ENCODE assay signal across 8 cellular contexts in the genomic region with DNA sequence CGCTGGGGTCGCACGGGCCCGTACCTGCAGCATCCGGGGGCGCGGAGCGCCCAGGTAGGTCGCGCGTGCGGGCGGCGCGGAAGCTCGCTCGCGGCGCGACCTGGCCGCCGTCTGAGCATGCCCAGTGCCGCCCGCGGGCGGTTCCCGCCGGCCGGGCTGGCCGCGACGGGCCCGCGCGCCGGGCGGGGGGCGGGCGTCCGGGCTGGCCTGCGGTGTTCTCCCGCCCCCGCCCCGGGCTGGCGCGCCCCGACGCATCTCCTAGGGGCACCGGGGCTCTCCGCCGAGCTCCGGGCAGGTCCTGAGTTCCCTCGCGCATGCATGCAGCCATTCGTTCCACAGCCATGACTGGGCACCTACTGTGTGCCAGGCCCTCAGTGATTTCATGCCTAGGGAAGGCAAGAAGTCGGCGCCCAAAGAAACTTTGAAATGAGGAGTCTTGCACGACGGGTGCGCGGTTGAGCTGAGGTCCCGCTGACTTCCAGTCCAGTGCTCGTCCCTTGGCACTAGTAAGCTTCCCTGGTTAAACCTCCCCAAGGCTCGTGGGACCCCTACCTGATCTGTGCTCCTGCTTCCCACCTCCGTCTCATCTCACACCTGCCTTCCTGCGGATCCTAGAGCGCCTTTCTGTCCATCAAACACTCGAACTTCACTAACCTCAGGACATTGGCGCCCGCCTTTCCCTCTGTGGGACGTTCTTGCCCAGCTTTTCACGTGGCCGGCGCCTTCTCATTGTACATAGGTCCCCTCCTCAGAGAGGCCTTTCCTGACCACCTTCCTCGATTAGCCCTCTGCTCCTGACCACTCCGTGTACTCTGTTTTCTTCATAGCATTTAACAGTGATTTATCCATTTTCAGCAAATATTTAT. TPM values are rescaled to one million over a fixed set of nuclear protein-coding genes. Genes with fewer than 3 reads are reported as not detected.
A peak's percentile ranks its signal among the peaks of the same experiment; 100 is the strongest.
DNase-seq lines count a peak whose midpoint lies in the region; ATAC-seq, FAIRE-seq and TF ChIP-seq lines count a peak whose summit lies in the region.

A gene with protein sequence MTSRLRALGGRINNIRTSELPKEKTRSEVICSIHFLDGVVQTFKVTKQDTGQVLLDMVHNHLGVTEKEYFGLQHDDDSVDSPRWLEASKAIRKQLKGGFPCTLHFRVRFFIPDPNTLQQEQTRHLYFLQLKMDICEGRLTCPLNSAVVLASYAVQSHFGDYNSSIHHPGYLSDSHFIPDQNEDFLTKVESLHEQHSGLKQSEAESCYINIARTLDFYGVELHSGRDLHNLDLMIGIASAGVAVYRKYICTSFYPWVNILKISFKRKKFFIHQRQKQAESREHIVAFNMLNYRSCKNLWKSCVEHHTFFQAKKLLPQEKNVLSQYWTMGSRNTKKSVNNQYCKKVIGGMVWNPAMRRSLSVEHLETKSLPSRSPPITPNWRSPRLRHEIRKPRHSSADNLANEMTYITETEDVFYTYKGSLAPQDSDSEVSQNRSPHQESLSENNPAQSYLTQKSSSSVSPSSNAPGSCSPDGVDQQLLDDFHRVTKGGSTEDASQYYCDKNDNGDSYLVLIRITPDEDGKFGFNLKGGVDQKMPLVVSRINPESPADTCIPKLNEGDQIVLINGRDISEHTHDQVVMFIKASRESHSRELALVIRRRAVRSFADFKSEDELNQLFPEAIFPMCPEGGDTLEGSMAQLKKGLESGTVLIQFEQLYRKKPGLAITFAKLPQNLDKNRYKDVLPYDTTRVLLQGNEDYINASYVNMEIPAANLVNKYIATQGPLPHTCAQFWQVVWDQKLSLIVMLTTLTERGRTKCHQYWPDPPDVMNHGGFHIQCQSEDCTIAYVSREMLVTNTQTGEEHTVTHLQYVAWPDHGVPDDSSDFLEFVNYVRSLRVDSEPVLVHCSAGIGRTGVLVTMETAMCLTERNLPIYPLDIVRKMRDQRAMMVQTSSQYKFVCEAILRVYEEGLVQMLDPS (minus strand): TSS at position 113 of the 866 bp plus-strand sequence. CDS start 34,873 bp downstream, outside the sequence.

- peak; percentile 34 for DNase-seq in GM03348 (ENCODE audit: low spot score)
- DNase-seq in NCI-H2171 treated with DMSO at 0.1 percent for 48 hours (lab: John Stamatoyannopoulos, UW): peak; percentile 9
- no peak for DNase-seq in esophagus muscularis mucosa (ENCODE audit: extremely low spot score)
- no peak for DNase-seq in neural crest cell (ENCODE audit: low read depth, low spot score)
- DNase-seq in GM12891 (ENCODE audit: insufficient read length, low spot score): no peak
- no peak for DNase-seq in head of caudate nucleus
- DNase-seq in GM19240 (ENCODE audit: insufficient read length, low spot score): no peak

- no peaks in the 10 kb centered on the region for H3K36me3 ChIP-seq in esophagus muscularis mucosa

- ATAC-seq in HG03159 (IDR thresholded peaks at IDR 0.05; ENCODE audit: unreplicated experiment): no peak

- WGBS in esophagus muscularis mucosa: 15% methylated on average over 45 of the region's 76 CpGs

- TF ChIP-seq POLR2A in esophagus muscularis mucosa (IDR thresholded peaks at IDR 0.05; ENCODE audit: low read depth) (no peak), GM12891 (IDR thresholded peaks at IDR 0.05; ENCODE audit: low read depth, low read length) (no peak)

- intact Hi-C loops in esophagus muscularis mucosa (cut with DNase I): no loop called here
- intact Hi-C loops in head of caudate nucleus (cut with DNase I): no loop called here

- H3K4me1 Mint-ChIP-seq in neural crest cell: peaks cover 15% of the 10 kb centered on the region

- H3K36me3 Mint-ChIP-seq in neural crest cell (ENCODE audit: low read depth): no peaks in the 10 kb centered on the region

- no peak for FAIRE-seq in GM12891 (lab: Jason Lieb, UNC)

- H3K27ac Mint-ChIP-seq in neural crest cell (ENCODE audit: unreplicated experiment): no peak within 1 kb of the TSS

- H3K4me1 ChIP-seq in esophagus muscularis mucosa: peaks cover 3 to 18% (median 17%) of the 10 kb centered on the region in 4 donors

- H3K27ac ChIP-seq in esophagus muscularis mucosa (replicated peaks in 1 of 4): no peak within 1 kb of the TSS

- TF ChIP-seq EP300 in esophagus muscularis mucosa (IDR thresholded peaks at IDR 0.05): no peak

- no peaks in the 10 kb centered on the region for H3K9me3 ChIP-seq in esophagus muscularis mucosa

- H3K4me3 ChIP-seq in esophagus muscularis mucosa: peak within 1 kb of the TSS; percentile 47 to 66 (median 48)

- H3K4me3 Mint-ChIP-seq in neural crest cell: peak within 1 kb of the TSS; percentile 88

- H3K27me3 ChIP-seq in esophagus muscularis mucosa: peaks cover 0 to 68% (median 14%) of the 10 kb centered on the region in 4 donors

- TF ChIP-seq CTCF in esophagus muscularis mucosa (IDR thresholded peaks at IDR 0.05) (no peak), neural crest cell (conservative IDR thresholded peaks at IDR 0.05) (no peak)

- H3K27me3 Mint-ChIP-seq in neural crest cell (ENCODE audit: low read depth): peaks cover 92% of the 10 kb centered on the region

- H3K9me3 Mint-ChIP-seq in neural crest cell: no peaks in the 10 kb centered on the region

TF ChIP-seq in GM12891, 5 proteins besides CTCF, POLR2A, EP300 and RAD21:
- TF ChIP-seq POLR2AphosphoS5 (IDR thresholded peaks at IDR 0.05; ENCODE audit: low read depth, low read length) (no peak), SPI1 (IDR thresholded peaks at IDR 0.05; ENCODE audit: low read depth, low read length) (no peak), PAX5 (IDR thresholded peaks at IDR 0.05; ENCODE audit: insufficient read depth, low read length, severe bottlenecking) (no peak), TAF1 (IDR thresholded peaks at IDR 0.05; ENCODE audit: low read depth, low read length) (no peak), POU2F2 (IDR thresholded peaks at IDR 0.05; ENCODE audit: low read depth, low read length) (no peak)

RNA-seq across cellular contexts. Expression of the gene that starts here (rescaled TPM):
- total RNA-seq in esophagus muscularis mucosa: 1 to 10 TPM in 3 of 4 donors, under 1 TPM in 1; 0.83 to 2.0 (median 1.3) TPM
- total RNA-seq in neural crest cell: 1.1 and 1.3 TPM in 2 replicates
- 0.46 TPM for polyA plus RNA-seq in GM12891 (2012; ENCODE audit: low read depth, missing spikeins)

Comparison
In these comparisons a context has a peak if more than half of its experiments do, and no peak if none do; other contexts are left out.
1. DNase-seq: peak in GM03348 (single experiment) and NCI-H2171 treated with DMSO at 0.1 percent for 48 hours (single experiment); none in esophagus muscularis mucosa (single experiment), neural crest cell (single experiment), GM12891 (single experiment), head of caudate nucleus (0 of 42) and GM19240 (single experiment).